8 cellular contexts compared by ENCODE assay signal in genomic region chr1:161044535-161044907, GRCh38. TPM values are rescaled to one million over a fixed set of nuclear protein-coding genes. Genes with fewer than 3 reads are reported as not detected.
DNase-seq lines count a peak whose midpoint lies in the region; ATAC-seq and TF ChIP-seq lines count a peak whose summit lies in the region.

No MANE protein-coding gene starts in this region.

- H2AFZ ChIP-seq in KMS-11 (ENCODE audit: low read depth), result peak overlapping the region; percentile 65

- H3K27me3 ChIP-seq in KMS-11 (ENCODE audit: insufficient read depth, low read depth), result no peaks in the 10 kb centered on the region

- H3K4me1 Mint-ChIP-seq in naive B cell, result peaks cover 61 to 76% (median 65%) of the 10 kb centered on the region in 3 donors

- DNase-seq in AG20443 (ENCODE audit: low spot score) (peak; percentile 32), coronary artery (ENCODE audit: low spot score) (no peak), naive B cell (no peak), HuH-7.5 (ENCODE audit: low spot score) (no peak), putamen (ENCODE audit: low spot score) (no peak)
- DNase-seq in activated CD4-positive, alpha-beta T cell treated with anti-CD3 and anti-CD28 coated beads, Interleukin-2, amount 50 U/mL, for 48 hours, result no peak

- peak overlapping the region; percentile 97 to 100 (median 100) for H3K27ac Mint-ChIP-seq in naive B cell

- no peaks in the 10 kb centered on the region for H3K27me3 Mint-ChIP-seq in naive B cell

- peak; percentile 4 to 7 for ATAC-seq in naive B cell (ENCODE audit: low read depth in 2 of 2)
- no peak for ATAC-seq in HG03175 (IDR thresholded peaks at IDR 0.05; ENCODE audit: unreplicated experiment)

- peak overlapping the region; percentile 99 for H3K4me3 ChIP-seq in KMS-11 (IDR thresholded peaks at IDR 0.05; ENCODE audit: insufficient read depth, low read depth, low read length)
- peak overlapping the region; percentile 78 for H3K4me3 ChIP-seq in coronary artery

- H3K9ac ChIP-seq in KMS-11, result peak overlapping the region; percentile 70; the same call in 1 of the 2 replicates

- H3K79me2 ChIP-seq in KMS-11 (ENCODE audit: insufficient read depth, low read depth), result peaks cover 25% of the 10 kb centered on the region

- H3K4me2 ChIP-seq in KMS-11, result peak overlapping the region; percentile 63

- H3K4me3 Mint-ChIP-seq in naive B cell, result peak overlapping the region; percentile 87 to 100 (median 97)

- H3K36me3 Mint-ChIP-seq in naive B cell, result peaks cover 11 to 54% of the 10 kb centered on the region in 2 donors

- H3K4me1 ChIP-seq in KMS-11 (ENCODE audit: low read depth, poor library complexity, severe bottlenecking), result peaks cover 40% of the 10 kb centered on the region

- H3K36me3 ChIP-seq in KMS-11 (ENCODE audit: insufficient read depth), result peaks cover 6% of the 10 kb centered on the region; the same call in 1 of the 2 replicates

- peaks cover 0 to 1% (median 0%) of the 10 kb centered on the region in 7 donors for H3K9me3 Mint-ChIP-seq in naive B cell

- no peaks in the 10 kb centered on the region for H4K20me1 ChIP-seq in KMS-11 (ENCODE audit: insufficient read depth)

- TF ChIP-seq CTCF in KMS-11 (conservative IDR thresholded peaks at IDR 0.05; ENCODE audit: low read depth, low read length) (no peak), coronary artery (IDR thresholded peaks at IDR 0.05) (no peak)

- H3K27ac ChIP-seq in KMS-11 (peak overlapping the region; percentile 74), coronary artery (peak overlapping the region; percentile 89)

RNA-seq across cellular contexts. Expression of gene USF1, which starts 1.3 kb away (rescaled TPM):
- polyA plus RNA-seq in naive B cell (ENCODE audit: low read depth in 6 of 6), result 10 to 100 TPM in 3 of 6 donors, 1 to 10 TPM in 3; 4.4 to 23.9 (median 9.7) TPM

RNA-seq across cellular contexts. Expression of gene TSTD1, which starts 5.8 kb away (rescaled TPM):
- 100 to 1,000 TPM; 477 to 790 (median 657) TPM for polyA plus RNA-seq in naive B cell (ENCODE audit: low read depth in 6 of 6)

RNA-seq across cellular contexts. Expression of gene F11R, which starts 23.6 kb away (rescaled TPM):
- polyA plus RNA-seq in naive B cell (ENCODE audit: low read depth in 6 of 6), result 1 to 10 TPM; 5.2 to 9.2 (median 6.7) TPM

RNA-seq across cellular contexts. Expression of gene ARHGAP30, which starts 25.2 kb away (rescaled TPM):
- polyA plus RNA-seq in naive B cell (ENCODE audit: low read depth in 6 of 6), result 100 to 1,000 TPM in 1 of 6 donors, 10 to 100 TPM in 5; 42.4 to 154 (median 82.6) TPM

RNA-seq across cellular contexts. Expression of gene NECTIN4, which starts 44.8 kb away (rescaled TPM):
- polyA plus RNA-seq in naive B cell (ENCODE audit: low read depth in 6 of 6), result not detected
